Comparison of ENCODE assay signal across 7 cellular contexts in the genomic region with DNA sequence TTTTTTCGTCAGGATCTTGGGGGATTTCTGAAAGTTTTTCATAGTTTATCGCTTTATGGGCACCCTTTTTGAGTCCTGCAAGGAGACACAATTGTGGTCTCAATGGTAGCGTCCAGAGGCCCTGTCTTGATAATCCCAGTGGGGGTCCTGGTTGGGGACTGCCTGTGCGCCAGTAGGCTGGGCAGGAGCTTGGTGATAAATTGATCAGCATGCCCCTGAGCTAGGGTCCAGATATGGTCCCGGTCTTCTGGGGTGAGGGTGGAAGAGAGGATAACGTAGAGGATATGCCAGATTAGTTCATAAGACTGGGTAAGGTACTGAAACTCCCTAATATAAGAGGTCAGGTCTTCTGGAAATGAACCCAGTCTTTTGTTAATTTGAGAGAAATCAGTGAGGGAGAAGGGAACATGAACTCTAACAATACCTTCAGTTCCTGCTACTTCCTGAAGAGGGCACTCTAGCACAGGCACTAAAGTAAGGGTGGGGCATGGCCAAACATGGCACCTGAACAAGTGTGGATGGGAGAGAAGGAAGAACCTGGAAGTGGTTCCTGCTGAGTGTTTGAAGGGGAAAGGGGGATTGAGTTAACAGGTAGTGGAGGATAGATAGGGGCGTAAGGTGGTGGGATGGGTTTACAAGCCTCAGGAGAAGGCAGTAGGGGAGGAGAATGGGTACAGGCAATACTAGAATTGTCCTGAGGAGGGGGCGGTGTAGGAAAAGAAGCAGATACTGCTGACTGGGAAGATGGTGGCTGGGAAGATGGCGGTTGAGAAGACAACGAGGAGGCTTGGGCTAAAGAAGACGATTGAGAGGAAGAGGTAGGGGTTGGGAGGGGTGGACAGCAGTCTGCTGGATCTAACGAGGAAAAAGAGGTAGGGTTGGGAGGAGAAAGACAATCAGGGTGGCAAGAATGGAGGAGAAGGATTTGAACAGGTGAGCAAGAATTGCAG. TPM values are rescaled to one million over a fixed set of nuclear protein-coding genes. Genes with fewer than 3 reads are reported as not detected.
DNase-seq lines count a peak whose midpoint lies in the region; ATAC-seq and TF ChIP-seq lines count a peak whose summit lies in the region.

No MANE protein-coding gene starts in this region.

- H3K27me3 Mint-ChIP-seq in activated T-helper 17 cell treated with anti-CD3 and anti-CD28 coated beads, Interleukin-2, amount 50 U/mL, for 72 hours: no peaks in the 10 kb centered on the region

- H3K9me3 ChIP-seq in OCI-LY1 (ENCODE audit: low read length): no peaks in the 10 kb centered on the region
- no peaks in the 10 kb centered on the region for H3K9me3 ChIP-seq in transverse colon

- H3K79me2 ChIP-seq in OCI-LY1 (ENCODE audit: insufficient read depth, low read length): no peaks in the 10 kb centered on the region

- TF ChIP-seq POLR2A in transverse colon (IDR thresholded peaks at IDR 0.05): no peak

- intact Hi-C loops in transverse colon (cut with DNase I; ENCODE audit: low total_unique reads): no loop called here

- peaks cover 27% of the 10 kb centered on the region for H3K4me1 ChIP-seq in OCI-LY1 (ENCODE audit: insufficient read depth, low read length, severe bottlenecking)
- H3K4me1 ChIP-seq in transverse colon: peaks cover 4 to 15% (median 6%) of the 10 kb centered on the region in 4 donors

- 93 to 98% methylated on average over 11 to 12 of the region's 12 CpGs for WGBS in transverse colon (ENCODE audit: low coverage in 1 of 2), 2 donors

- H2AFZ ChIP-seq in OCI-LY1 (ENCODE audit: low read length): no peak overlapping the region

- no peak for TF ChIP-seq EP300 in transverse colon (IDR thresholded peaks at IDR 0.05; ENCODE audit: low read depth)

- H3K4me3 Mint-ChIP-seq in activated T-helper 17 cell treated with anti-CD3 and anti-CD28 coated beads, Interleukin-2, amount 50 U/mL, for 72 hours: peak overlapping the region; percentile 8

- ATAC-seq in activated T-helper 17 cell treated with anti-CD3 and anti-CD28 coated beads, Interleukin-2, amount 50 U/mL, for 72 hours (replicated peaks): peak; percentile 70

- no peak overlapping the region for H3K4me2 ChIP-seq in OCI-LY1 (ENCODE audit: low read length)

- no peak overlapping the region for H3K9ac ChIP-seq in OCI-LY1 (ENCODE audit: low read length)

- peaks cover 24% of the 10 kb centered on the region for H3K4me1 Mint-ChIP-seq in activated T-helper 17 cell treated with anti-CD3 and anti-CD28 coated beads, Interleukin-2, amount 50 U/mL, for 72 hours

- peaks cover 40% of the 10 kb centered on the region for H3K36me3 Mint-ChIP-seq in activated T-helper 17 cell treated with anti-CD3 and anti-CD28 coated beads, Interleukin-2, amount 50 U/mL, for 72 hours (ENCODE audit: low read depth)

- TF ChIP-seq CTCF in OCI-LY1 (IDR thresholded peaks at IDR 0.05; ENCODE audit: low read length) (peak; percentile 80), transverse colon (IDR thresholded peaks at IDR 0.05) (peak; percentile 52 to 68 (median 60))

- H3K9me3 Mint-ChIP-seq in activated T-helper 17 cell treated with anti-CD3 and anti-CD28 coated beads, Interleukin-2, amount 50 U/mL, for 72 hours: no peaks in the 10 kb centered on the region

- H3K27ac ChIP-seq in OCI-LY1 (ENCODE audit: low read depth, low read length, poor library complexity, severe bottlenecking): no peak overlapping the region
- no peak overlapping the region for H3K27ac ChIP-seq in transverse colon

- H4K20me1 ChIP-seq in OCI-LY1 (ENCODE audit: insufficient read depth, low read length): no peaks in the 10 kb centered on the region

- H3K36me3 ChIP-seq in OCI-LY1 (ENCODE audit: insufficient read depth, low read length): peaks cover 28% of the 10 kb centered on the region
- peaks cover 0 to 14% (median 5%) of the 10 kb centered on the region in 4 donors for H3K36me3 ChIP-seq in transverse colon

- H3F3A ChIP-seq in OCI-LY1 (ENCODE audit: insufficient read depth, low read length): no peaks in the 10 kb centered on the region

- H3K27ac Mint-ChIP-seq in activated T-helper 17 cell treated with anti-CD3 and anti-CD28 coated beads, Interleukin-2, amount 50 U/mL, for 72 hours: peak overlapping the region; percentile 74

- in situ Hi-C loops in KBM-7 (cut with MboI; ENCODE audit: low pct_unique_long_range_greater_than_20kb, low sequenced_read_pairs) (no loop called here), transverse colon (cut with MboI; ENCODE audit: low pct_ligation_motif_present in 1 of 4, low pct_unique_long_range_greater_than_20kb in 1 of 4, low sequenced_read_pairs in 3 of 4) (loop anchor here in 1 of 4 donors (25.0 kb wide), 1 partner anchor 413 kb away; a partner anchor contains a TSS)

- no peaks in the 10 kb centered on the region for H3K9me2 ChIP-seq in OCI-LY1 (ENCODE audit: low read depth, low read length)

- H3K4me3 ChIP-seq in OCI-LY1 (ENCODE audit: low read depth, low read length, poor library complexity, severe bottlenecking) (no peak overlapping the region), transverse colon (no peak overlapping the region)

- H3K27me3 ChIP-seq in OCI-LY1 (ENCODE audit: insufficient read depth, low read length) (no peaks in the 10 kb centered on the region), transverse colon (no peaks in the 10 kb centered on the region)

- DNase-seq in GDM1 (lab: John Stamatoyannopoulos, UW) (peak; percentile 38), KBM-7 (peak; percentile 76), iPS-NIHi11 (ENCODE audit: low spot score) (peak; percentile 46), transverse colon (peak; percentile 37), NCI-H1048 (lab: John Stamatoyannopoulos, UW) (no peak)

RNA-seq across cellular contexts. Expression of a gene that starts 33.8 kb away (rescaled TPM):
- total RNA-seq in activated T-helper 17 cell treated with anti-CD3 and anti-CD28 coated beads, Interleukin-2, amount 50 U/mL, for 72 hours: 1 to 10 TPM; 2.4 to 6.2 TPM
- 1 to 10 TPM in 2 of 4 donors, under 1 TPM in 2; 0.75 to 4.4 (median 2.0) TPM for total RNA-seq in transverse colon

RNA-seq across cellular contexts. Expression of a gene that starts 46.8 kb away (rescaled TPM):
- 10 to 100 TPM; 34.3 to 43.6 TPM for total RNA-seq in activated T-helper 17 cell treated with anti-CD3 and anti-CD28 coated beads, Interleukin-2, amount 50 U/mL, for 72 hours
- total RNA-seq in transverse colon: 10 to 100 TPM in 3 of 4 donors, 1 to 10 TPM in 1; 9.8 to 37.6 (median 25.0) TPM
